Comparison of ENCODE assay signal across 8 cellular contexts in the genomic region with DNA sequence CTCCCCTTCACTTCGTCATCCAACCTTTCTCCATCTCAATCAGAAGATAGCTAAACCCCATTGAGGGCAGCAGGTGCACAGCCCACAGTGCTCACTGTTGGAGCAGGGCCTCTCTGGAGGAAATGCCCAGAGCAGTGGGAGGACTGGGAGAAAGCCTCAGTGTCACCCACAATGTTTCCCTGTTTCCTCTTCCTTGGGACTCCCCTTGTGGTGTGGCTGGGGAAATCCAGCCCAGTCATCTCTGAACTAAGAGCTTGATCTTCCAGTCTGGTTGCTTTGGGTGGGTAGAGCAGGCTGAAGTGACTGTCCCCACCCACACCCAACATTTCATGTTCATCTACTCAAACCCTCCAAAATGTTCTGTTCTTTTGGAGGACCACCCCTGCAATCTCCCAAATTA. TPM values are rescaled to one million over a fixed set of nuclear protein-coding genes. Genes with fewer than 3 reads are reported as not detected.
DNase-seq lines count a peak whose midpoint lies in the region; ATAC-seq and TF ChIP-seq lines count a peak whose summit lies in the region.

No MANE protein-coding gene starts in this region.

- H3K4me1 ChIP-seq in PC-3 (ENCODE audit: insufficient read depth, low read length), result no peaks in the 10 kb centered on the region

- H3K36me3 ChIP-seq in PC-3 (ENCODE audit: low read depth, low read length), result no peaks in the 10 kb centered on the region

- POLR2A ChIA-PET in GM10248 (lab: Yijun Ruan, JAX) (no interaction called here), PC-3 (lab: Charles Lee; ENCODE audit: unreplicated experiment) (no interaction called here)

- no peak overlapping the region for H3K27ac ChIP-seq in PC-3 (ENCODE audit: low read length)

- CTCF ChIA-PET in GM10248 (lab: Yijun Ruan, JAX) (interaction anchor here (0.8 to 2.3 kb wide), 5 partner anchors 8 to 174 kb away, joined by 3 to 10 read pairs (median 3); no protein-coding TSS in a partner anchor), PC-3 (lab: Charles Lee) (interaction anchor here (1.0 kb wide), 1 partner anchor 173 kb away, joined by 3 read pairs; no protein-coding TSS in a partner anchor)

- no peak overlapping the region for H2AFZ ChIP-seq in PC-3 (ENCODE audit: low read length)

- no peak overlapping the region for H3K9ac ChIP-seq in PC-3 (ENCODE audit: low read length)

- intact Hi-C loops in PC-3 (cut with micrococcal nuclease), result loop anchor here (5.0 kb wide), 1 partner anchor 172 kb away; no protein-coding TSS in a partner anchor

- no peaks in the 10 kb centered on the region for H3K9me3 ChIP-seq in PC-3 (ENCODE audit: low read length)

- no peak for TF ChIP-seq CTCF in GM10248 (IDR thresholded peaks at IDR 0.05; ENCODE audit: control extremely low read depth, extremely low read depth, low read depth, missing control alignments)
- TF ChIP-seq CTCF in PC-3 (conservative IDR thresholded peaks at IDR 0.05; ENCODE audit: low read depth, low read length), result no peak; the same call in 1 of the 2 replicates

- H3K79me2 ChIP-seq in PC-3 (ENCODE audit: low read length), result no peaks in the 10 kb centered on the region

- H3F3A ChIP-seq in PC-3 (ENCODE audit: low read length, unreplicated experiment), result no peaks in the 10 kb centered on the region

- DNase-seq in GM10248 (ENCODE audit: extremely low spot score) (peak; percentile 55), PC-3 (peak; percentile 21), NCI-H510A treated with DMSO at 0.1 percent for 48 hours (lab: John Stamatoyannopoulos, UW) (no peak), COR-L47 (lab: John Stamatoyannopoulos, UW) (no peak), midbrain (lab: John Stamatoyannopoulos, UW) (no peak), GF-D8 (lab: John Stamatoyannopoulos, UW) (no peak)

- H3K9me2 ChIP-seq in PC-3 (replicated peaks; ENCODE audit: low read length), result no peaks in the 10 kb centered on the region

- ATAC-seq in GM21717 (IDR thresholded peaks at IDR 0.05; ENCODE audit: unreplicated experiment) (peak; percentile 46), PC-3 (no peak), esophagus mucosa (peak; percentile 90)

- no peaks in the 10 kb centered on the region for H4K20me1 ChIP-seq in PC-3 (ENCODE audit: low read length)

- BruUV-seq in PC-3 (replicated peaks; lab: Mats Ljungman, UMichigan), result no TSS peak

- H3K27me3 ChIP-seq in PC-3 (ENCODE audit: low read length), result no peaks in the 10 kb centered on the region

- H3K4me3 ChIP-seq in PC-3 (ENCODE audit: low read length), result no peak overlapping the region

- no peak overlapping the region for H3K4me2 ChIP-seq in PC-3 (ENCODE audit: low read length)

RNA-seq across cellular contexts. Expression of gene EED, which starts 29.8 kb away (rescaled TPM):
- total RNA-seq in PC-3 (2014; rRNA removed) (17.6 and 19.4 TPM in 2 replicates), esophagus mucosa (10.6 TPM)

Comparison
In these comparisons a context has a peak if more than half of its experiments do, and no peak if none do; other contexts are left out.
1. DNase-seq: peak in GM10248 (single experiment) and PC-3 (single experiment); none in NCI-H510A treated with DMSO at 0.1 percent for 48 hours (single experiment), COR-L47 (single experiment), midbrain (single experiment) and GF-D8 (single experiment).